Comparison of ENCODE assay signal across 1 cellular context in genomic region chr2:237421542-237422047, GRCh38.
TF ChIP-seq lines count a peak whose summit lies in the region.

No MANE protein-coding gene starts in this region.

TF ChIP-seq in SK-N-SH treated with all-trans-retinoic acid at 6 μM for 48 hours, 23 proteins besides CTCF, POLR2A, EP300 and RAD21 (continued from another document):
- no peak for TF ChIP-seq CREB5 (CRISPR knock-in tag; IDR thresholded peaks at IDR 0.05; ENCODE audit: low read depth)
- no peak for TF ChIP-seq ZC3H10 (CRISPR knock-in tag; IDR thresholded peaks at IDR 0.05)
- no peak for TF ChIP-seq ZNF565 (CRISPR knock-in tag; conservative IDR thresholded peaks at IDR 0.05; ENCODE audit: low read depth)
- TF ChIP-seq ISL1 (CRISPR knock-in tag; IDR thresholded peaks at IDR 0.05) = no peak
